Comparison of ENCODE assay signal across 2 cellular contexts in genomic region chr13:107873908-107874307, GRCh38.
TF ChIP-seq lines count a peak whose summit lies in the region.

No MANE protein-coding gene starts in this region.

TF ChIP-seq in IMR-90, 13 proteins besides CTCF, POLR2A, EP300 and RAD21 (continued from another document):
- TF ChIP-seq USF2 (IDR thresholded peaks at IDR 0.05; ENCODE audit: low read depth, low read length), result no peak
- TF ChIP-seq MAZ (IDR thresholded peaks at IDR 0.05; ENCODE audit: borderline replicate concordance, low read depth, low read length), result no peak
- TF ChIP-seq CEBPB (IDR thresholded peaks at IDR 0.05; ENCODE audit: low read depth, low read length), result no peak

TF ChIP-seq in SK-N-SH treated with all-trans-retinoic acid at 6 μM for 48 hours, 23 proteins besides CTCF, POLR2A, EP300 and RAD21 (continued from another document):
- no peak for TF ChIP-seq TSHZ2 (CRISPR knock-in tag; IDR thresholded peaks at IDR 0.05)
- TF ChIP-seq BACH2 (CRISPR knock-in tag; IDR thresholded peaks at IDR 0.05; ENCODE audit: borderline replicate concordance), result no peak
- TF ChIP-seq ZNF70 (CRISPR knock-in tag; IDR thresholded peaks at IDR 0.05), result no peak
- no peak for TF ChIP-seq PATZ1 (CRISPR knock-in tag; IDR thresholded peaks at IDR 0.05; ENCODE audit: borderline replicate concordance)
- no peak for TF ChIP-seq CSDC2 (CRISPR knock-in tag; IDR thresholded peaks at IDR 0.05)
- no peak for TF ChIP-seq RARB (CRISPR knock-in tag; IDR thresholded peaks at IDR 0.05)
- no peak for TF ChIP-seq ZC3H10 (CRISPR knock-in tag; IDR thresholded peaks at IDR 0.05)
- no peak for TF ChIP-seq ARNTL (CRISPR knock-in tag; IDR thresholded peaks at IDR 0.05; ENCODE audit: borderline replicate concordance, low read depth)
- no peak for TF ChIP-seq SNAI2 (CRISPR knock-in tag; IDR thresholded peaks at IDR 0.05)
